In the genomic region with DNA sequence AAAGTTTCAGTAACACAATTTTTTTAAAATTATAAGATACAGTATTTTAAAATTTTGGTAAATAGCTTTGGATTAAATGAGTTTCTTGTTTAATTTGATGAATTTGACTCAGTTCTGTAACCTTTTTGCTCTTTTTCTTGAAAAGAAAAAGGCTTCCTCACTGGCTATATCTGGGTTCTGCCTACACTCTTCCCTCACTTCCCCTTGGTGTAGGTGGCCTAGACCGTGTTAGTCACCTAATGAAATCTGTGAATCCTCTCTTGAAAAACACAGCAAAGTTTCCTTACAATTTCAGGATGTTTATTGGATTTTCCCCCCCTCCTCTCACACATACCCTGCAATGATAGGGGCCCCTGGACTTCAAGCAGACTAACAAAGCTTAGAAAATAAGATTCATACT, we compare ENCODE assay signal across 1 cellular context.
TF ChIP-seq lines count a peak whose summit lies in the region.

No MANE protein-coding gene starts in this region.

TF ChIP-seq in HepG2, 621 proteins besides CTCF, POLR2A, EP300 and RAD21 (continued from another document):
- TF ChIP-seq, protein P1, sequence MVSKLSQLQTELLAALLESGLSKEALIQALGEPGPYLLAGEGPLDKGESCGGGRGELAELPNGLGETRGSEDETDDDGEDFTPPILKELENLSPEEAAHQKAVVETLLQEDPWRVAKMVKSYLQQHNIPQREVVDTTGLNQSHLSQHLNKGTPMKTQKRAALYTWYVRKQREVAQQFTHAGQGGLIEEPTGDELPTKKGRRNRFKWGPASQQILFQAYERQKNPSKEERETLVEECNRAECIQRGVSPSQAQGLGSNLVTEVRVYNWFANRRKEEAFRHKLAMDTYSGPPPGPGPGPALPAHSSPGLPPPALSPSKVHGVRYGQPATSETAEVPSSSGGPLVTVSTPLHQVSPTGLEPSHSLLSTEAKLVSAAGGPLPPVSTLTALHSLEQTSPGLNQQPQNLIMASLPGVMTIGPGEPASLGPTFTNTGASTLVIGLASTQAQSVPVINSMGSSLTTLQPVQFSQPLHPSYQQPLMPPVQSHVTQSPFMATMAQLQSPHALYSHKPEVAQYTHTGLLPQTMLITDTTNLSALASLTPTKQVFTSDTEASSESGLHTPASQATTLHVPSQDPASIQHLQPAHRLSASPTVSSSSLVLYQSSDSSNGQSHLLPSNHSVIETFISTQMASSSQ (IDR thresholded peaks at IDR 0.05; ENCODE audit: low read depth), result no peak
- TF ChIP-seq, protein P1 (CRISPR knock-in tag; IDR thresholded peaks at IDR 0.05; ENCODE audit: borderline replicate concordance), result no peak
- TF ChIP-seq ZFP1 (CRISPR knock-in tag; IDR thresholded peaks at IDR 0.05) (no peak), ZNF761 (CRISPR knock-in tag; conservative IDR thresholded peaks at IDR 0.05) (no peak), KLF13 (CRISPR knock-in tag; IDR thresholded peaks at IDR 0.05) (no peak), ZNF292 (CRISPR knock-in tag; IDR thresholded peaks at IDR 0.05; ENCODE audit: borderline replicate concordance, low read depth) (no peak), SCMH1 (CRISPR knock-in tag; IDR thresholded peaks at IDR 0.05; ENCODE audit: borderline replicate concordance) (no peak), AKAP8 (CRISPR knock-in tag; IDR thresholded peaks at IDR 0.05) (no peak)
- TF ChIP-seq, protein P2, sequence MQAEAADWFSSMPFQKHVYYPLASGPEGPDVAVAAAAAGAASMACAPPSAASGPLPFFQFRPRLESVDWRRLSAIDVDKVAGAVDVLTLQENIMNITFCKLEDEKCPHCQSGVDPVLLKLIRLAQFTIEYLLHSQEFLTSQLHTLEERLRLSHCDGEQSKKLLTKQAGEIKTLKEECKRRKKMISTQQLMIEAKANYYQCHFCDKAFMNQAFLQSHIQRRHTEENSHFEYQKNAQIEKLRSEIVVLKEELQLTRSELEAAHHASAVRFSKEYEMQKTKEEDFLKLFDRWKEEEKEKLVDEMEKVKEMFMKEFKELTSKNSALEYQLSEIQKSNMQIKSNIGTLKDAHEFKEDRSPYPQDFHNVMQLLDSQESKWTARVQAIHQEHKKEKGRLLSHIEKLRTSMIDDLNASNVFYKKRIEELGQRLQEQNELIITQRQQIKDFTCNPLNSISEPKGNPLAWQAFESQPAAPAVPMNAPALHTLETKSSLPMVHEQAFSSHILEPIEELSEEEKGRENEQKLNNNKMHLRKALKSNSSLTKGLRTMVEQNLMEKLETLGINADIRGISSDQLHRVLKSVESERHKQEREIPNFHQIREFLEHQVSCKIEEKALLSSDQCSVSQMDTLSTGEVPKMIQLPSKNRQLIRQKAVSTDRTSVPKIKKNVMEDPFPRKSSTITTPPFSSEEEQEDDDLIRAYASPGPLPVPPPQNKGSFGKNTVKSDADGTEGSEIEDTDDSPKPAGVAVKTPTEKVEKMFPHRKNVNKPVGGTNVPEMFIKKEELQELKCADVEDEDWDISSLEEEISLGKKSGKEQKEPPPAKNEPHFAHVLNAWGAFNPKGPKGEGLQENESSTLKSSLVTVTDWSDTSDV (CRISPR knock-in tag; IDR thresholded peaks at IDR 0.05), result no peak
- TF ChIP-seq, protein P3, sequence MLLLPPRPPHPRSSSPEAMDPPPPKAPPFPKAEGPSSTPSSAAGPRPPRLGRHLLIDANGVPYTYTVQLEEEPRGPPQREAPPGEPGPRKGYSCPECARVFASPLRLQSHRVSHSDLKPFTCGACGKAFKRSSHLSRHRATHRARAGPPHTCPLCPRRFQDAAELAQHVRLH (CRISPR knock-in tag; IDR thresholded peaks at IDR 0.05; ENCODE audit: borderline replicate concordance, low read depth), result no peak
